In the genomic region with DNA sequence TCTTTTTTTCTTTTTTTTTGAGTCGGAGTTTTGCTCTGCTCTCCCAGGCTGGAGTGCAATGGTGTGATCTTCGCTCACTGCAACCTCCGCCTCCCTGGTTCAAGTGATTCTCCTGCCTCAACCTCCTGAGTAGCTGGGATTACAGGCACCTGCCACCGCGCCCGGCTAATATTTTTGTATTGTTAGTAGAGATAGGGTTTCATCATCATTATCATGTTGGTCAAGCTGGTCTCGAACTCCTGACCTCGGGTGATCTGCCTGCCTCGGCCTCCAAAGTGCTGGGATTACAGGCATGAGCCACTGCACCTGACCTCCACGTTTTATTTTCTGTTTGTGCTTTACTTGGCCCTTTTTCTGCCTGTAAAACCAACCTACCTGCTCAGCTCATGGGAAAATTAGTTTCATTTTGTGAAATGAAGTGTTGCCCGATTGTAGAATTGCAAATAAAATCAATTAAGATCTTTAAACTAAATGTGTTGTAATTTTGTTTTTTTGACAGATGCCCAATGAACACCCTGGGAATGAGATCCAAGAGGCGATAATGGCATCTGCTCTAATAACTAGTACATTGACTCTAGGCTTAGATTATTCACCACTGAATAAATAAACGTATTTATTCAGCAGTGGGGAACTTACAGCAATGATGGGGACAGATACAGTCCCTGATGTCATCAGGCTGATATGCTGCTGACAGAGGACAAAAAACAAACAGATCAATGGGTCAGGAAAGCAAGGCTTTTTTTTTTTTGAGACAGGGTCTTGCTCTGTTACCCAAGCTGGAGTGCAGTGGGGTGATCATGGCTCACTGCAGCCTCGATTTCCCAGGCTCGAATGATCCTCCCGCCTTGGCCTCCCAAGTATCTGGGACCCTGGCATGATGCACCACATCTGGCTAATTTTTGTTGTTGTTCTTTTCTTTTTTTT, we compare ENCODE assay signal across 16 cellular contexts. TPM values are rescaled to one million over a fixed set of nuclear protein-coding genes. Genes with fewer than 3 reads are reported as not detected.
DNase-seq lines count a peak whose midpoint lies in the region; ATAC-seq and TF ChIP-seq lines count a peak whose summit lies in the region.
"Had no signal": no experiment of that assay in that cellular context is flagged by ENCODE, and none has a peak within 500 bp of the region (broad histone marks: within the 10 kb centered on the region; RNA-seq: fewer than 3 reads in every experiment).

No MANE protein-coding gene starts in this region.

- H3K36me3 ChIP-seq in lower lobe of right lung, result no peaks in the 10 kb centered on the region
- no peaks in the 10 kb centered on the region for H3K36me3 ChIP-seq in gastrocnemius medialis

- TF ChIP-seq CTCF in 22Rv1 (IDR thresholded peaks at IDR 0.05) (no peak), lower lobe of right lung (IDR thresholded peaks at IDR 0.05) (no peak), gastrocnemius medialis (IDR thresholded peaks at IDR 0.05 in 4 of 5, conservative IDR thresholded peaks at IDR 0.05 in 1 of 5) (no peak)

- in situ Hi-C loops in Caki2 (cut with HindIII; ENCODE audit: low pct_unique_long_range_greater_than_20kb, low sequenced_read_pairs), result no loop called here
- in situ Hi-C loops in gastrocnemius medialis (cut with MboI; ENCODE audit: low sequenced_read_pairs in 4 of 4), result no loop called here

- peak; percentile 63 for DNase-seq in Caki2 (ENCODE audit: low read depth)
- DNase-seq in SHP77 (lab: John Stamatoyannopoulos, UW), result peak; percentile 59 to 75
- DNase-seq in lower lobe of right lung, result peak; percentile 29
- no peak for DNase-seq in gastrocnemius medialis
- DNase-seq in SKM-1 (lab: John Stamatoyannopoulos, UW; ENCODE audit: unreplicated experiment), result no peak
- no peak for DNase-seq in NCI-H345 treated with DMSO at 0.1 percent for 48 hours (lab: John Stamatoyannopoulos, UW; ENCODE audit: unreplicated experiment)
- DNase-seq: activated CD8-positive, alpha-beta memory T cell treated with anti-CD3 and anti-CD28 coated beads, Interleukin-2, amount 50 U/mL, for 48 hours; CD4-positive, CD25-positive, alpha-beta regulatory T cell; effector memory CD4-positive, alpha-beta T cell; MM.1S; NCI-H446 treated with DMSO at 0.1 percent for 48 hours; right cardiac atrium; stimulated activated CD4-positive, alpha-beta T cell treated with anti-CD3 and anti-CD28 coated beads, Interleukin-4, amount 100 ng/mL, for 24 hours; stimulated activated naive CD4-positive, alpha-beta T cell treated with Interleukin-2 at 50 U/mL for 16 hours had no signal

- H3K4me3 Mint-ChIP-seq in stimulated activated memory B cell treated with anti-CD40 and anti-IgM and Interleukin-4, amounts not matched to agents 10 μg/mL and 1 μg/mL and 100 μg/mL, for 72 hours, result no peak overlapping the region

- H3K9me3 ChIP-seq in lower lobe of right lung (no peaks in the 10 kb centered on the region), gastrocnemius medialis (no peaks in the 10 kb centered on the region)

- peaks cover 10% of the 10 kb centered on the region for H3K36me3 Mint-ChIP-seq in stimulated activated memory B cell treated with anti-CD40 and anti-IgM and Interleukin-4, amounts not matched to agents 10 μg/mL and 1 μg/mL and 100 μg/mL, for 72 hours
- H3K36me3 Mint-ChIP-seq: CD4-positive, CD25-positive, alpha-beta regulatory T cell had no signal

- H3K9me3 Mint-ChIP-seq in stimulated activated memory B cell treated with anti-CD40 and anti-IgM and Interleukin-4, amounts not matched to agents 10 μg/mL and 1 μg/mL and 100 μg/mL, for 72 hours, result no peaks in the 10 kb centered on the region

- intact Hi-C loops in lower lobe of right lung (cut with DNase I), result no loop called here
- intact Hi-C loops in gastrocnemius medialis (cut with DNase I; ENCODE audit: low total_unique reads), result no loop called here

- H3K27me3 ChIP-seq in lower lobe of right lung (ENCODE audit: low read depth), result no peaks in the 10 kb centered on the region
- no peaks in the 10 kb centered on the region for H3K27me3 ChIP-seq in gastrocnemius medialis

- H3K4me1 ChIP-seq in lower lobe of right lung (peaks cover 54% of the 10 kb centered on the region), gastrocnemius medialis (peaks cover 25 to 34% of the 10 kb centered on the region in 2 donors)

- TF ChIP-seq POLR2A in gastrocnemius medialis (IDR thresholded peaks at IDR 0.05), result no peak

- H3K27me3 Mint-ChIP-seq in stimulated activated memory B cell treated with anti-CD40 and anti-IgM and Interleukin-4, amounts not matched to agents 10 μg/mL and 1 μg/mL and 100 μg/mL, for 72 hours, result no peaks in the 10 kb centered on the region
- H3K27me3 Mint-ChIP-seq: CD4-positive, CD25-positive, alpha-beta regulatory T cell had no signal

- no peak overlapping the region for H3K27ac Mint-ChIP-seq in stimulated activated memory B cell treated with anti-CD40 and anti-IgM and Interleukin-4, amounts not matched to agents 10 μg/mL and 1 μg/mL and 100 μg/mL, for 72 hours
- H3K27ac Mint-ChIP-seq: CD4-positive, CD25-positive, alpha-beta regulatory T cell had no signal

- H3K27ac ChIP-seq in 22Rv1 (peak overlapping the region; percentile 99), lower lobe of right lung (no peak overlapping the region), gastrocnemius medialis (peak overlapping the region in 2 of 4 donors; percentile 85 to 100)

- ATAC-seq in lower lobe of right lung, result no peak
- no peak for ATAC-seq in gastrocnemius medialis
- no peak for ATAC-seq in stimulated activated memory B cell treated with anti-CD40 and anti-IgM and Interleukin-4, amounts not matched to agents 10 μg/mL and 1 μg/mL and 100 μg/mL, for 72 hours
- ATAC-seq: right cardiac atrium had no signal

- H3K4me1 Mint-ChIP-seq in stimulated activated memory B cell treated with anti-CD40 and anti-IgM and Interleukin-4, amounts not matched to agents 10 μg/mL and 1 μg/mL and 100 μg/mL, for 72 hours, result peaks cover 23% of the 10 kb centered on the region

- H3K4me3 ChIP-seq in lower lobe of right lung, result no peak overlapping the region
- H3K4me3 ChIP-seq in gastrocnemius medialis, result no peak overlapping the region

RNA-seq across cellular contexts. Expression of a gene that starts 2.2 kb away (rescaled TPM):
- 14.4 and 21.3 TPM in 2 replicates for total RNA-seq in Caki2 (2014; rRNA removed; shearing (Covaris generic); ENCODE audit: low replicate concordance)
- 101 TPM for total RNA-seq in lower lobe of right lung
- 10 to 100 TPM; 13.4 to 42.9 (median 31.0) TPM for total RNA-seq in gastrocnemius medialis

RNA-seq across cellular contexts. Expression of a gene that starts 24.0 kb away (rescaled TPM):
- 27.5 and 27.8 TPM in 2 replicates for total RNA-seq in Caki2 (2014; rRNA removed; shearing (Covaris generic); ENCODE audit: low replicate concordance)
- total RNA-seq in lower lobe of right lung (11.0 TPM), gastrocnemius medialis (10 to 100 TPM; 19.7 to 91.8 (median 41.9) TPM)
- total RNA-seq: CD4-positive, CD25-positive, alpha-beta regulatory T cell had no signal

RNA-seq across cellular contexts. Expression of a gene that starts 25.2 kb away (rescaled TPM):
- total RNA-seq in Caki2 (2014; rRNA removed; shearing (Covaris generic); ENCODE audit: low replicate concordance), result 47.5 and 58.4 TPM in 2 replicates
- total RNA-seq in lower lobe of right lung (60.1 TPM), gastrocnemius medialis (100 to 1,000 TPM; 173 to 183 (median 176) TPM)

RNA-seq across cellular contexts. Expression of a gene that starts 44.9 kb away (rescaled TPM):
- total RNA-seq in Caki2 (2014; rRNA removed; shearing (Covaris generic); ENCODE audit: low replicate concordance), result 5.3 and 5.6 TPM in 2 replicates
- total RNA-seq in lower lobe of right lung (49.0 TPM), gastrocnemius medialis (10 to 100 TPM in 3 of 4 donors, 1 to 10 TPM in 1; 7.1 to 16.0 (median 13.7) TPM)

RNA-seq across cellular contexts. Expression of a gene that starts 56.8 kb away (rescaled TPM):
- total RNA-seq in Caki2 (2014; rRNA removed; shearing (Covaris generic); ENCODE audit: low replicate concordance), result 55.7 and 66.6 TPM in 2 replicates
- total RNA-seq in lower lobe of right lung, result 152 TPM
- total RNA-seq in gastrocnemius medialis, result 10 to 100 TPM; 42.5 to 74.6 (median 57.8) TPM

Comparison
In these comparisons a context has a peak if more than half of its experiments do, and no peak if none do; other contexts are left out.
1. DNase-seq: peak in Caki2 (single experiment), SHP77 (2 of 2) and lower lobe of right lung (single experiment); none in gastrocnemius medialis (0 of 2), SKM-1 (single experiment) and NCI-H345 treated with DMSO at 0.1 percent for 48 hours (single experiment).